ENCODE assay signal across 8 cellular contexts in genomic region chr1:85884372-85885035, GRCh38.
DNase-seq lines count a peak whose midpoint lies in the region; ATAC-seq, FAIRE-seq and TF ChIP-seq lines count a peak whose summit lies in the region.

No MANE protein-coding gene starts in this region.

- peak; percentile 17 for DNase-seq in AG08396 (ENCODE audit: low spot score)
- DNase-seq in HFF-Myc (ENCODE audit: extremely low read depth, low read depth), result no peak
- DNase-seq in keratinocyte (ENCODE audit: low read depth, low spot score), result no peak
- DNase-seq in inferior parietal cortex (ENCODE audit: extremely low spot score), result no peak
- DNase-seq in GM12891 (ENCODE audit: insufficient read length, low spot score), result no peak
- no peak for DNase-seq in head of caudate nucleus

- dilution Hi-C loops in keratinocyte (cut with MboI; ENCODE audit: extremely low pct_ligation_motif_present, low sequenced_read_pairs), result no loop called here

- no peak for TF ChIP-seq POLR2A in GM12891 (IDR thresholded peaks at IDR 0.05; ENCODE audit: low read depth, low read length)

- no peak overlapping the region for H3K27ac ChIP-seq in keratinocyte (ENCODE audit: control insufficient read depth, insufficient read depth, low read length)

- H2AFZ ChIP-seq in keratinocyte (ENCODE audit: control insufficient read depth, low read length), result no peak overlapping the region

- no peak overlapping the region for H3K4me2 ChIP-seq in keratinocyte (ENCODE audit: control insufficient read depth, extremely low read depth, insufficient read depth, low read depth, low read length)

- FAIRE-seq in keratinocyte (lab: Jason Lieb, UNC) (no peak), GM12891 (lab: Jason Lieb, UNC) (no peak)

- no peaks in the 10 kb centered on the region for H4K20me1 ChIP-seq in keratinocyte (ENCODE audit: control insufficient read depth, extremely low read depth, insufficient read depth, low read length)

- ATAC-seq in HG02610 (IDR thresholded peaks at IDR 0.05; ENCODE audit: unreplicated experiment), result no peak

- TF ChIP-seq CTCF in HFF-Myc (IDR thresholded peaks at IDR 0.05; ENCODE audit: low read depth, low read length, missing control alignments) (peak; percentile 51), WI38 (IDR thresholded peaks at IDR 0.05; ENCODE audit: low read depth, low read length) (peak; percentile 12; the same call in 1 of the 2 replicates), keratinocyte (optimal IDR thresholded peaks at IDR 0.05 in 1 of 3, IDR thresholded peaks at IDR 0.05 in 1 of 3, conservative IDR thresholded peaks at IDR 0.05 in 1 of 3; ENCODE audit: extremely low read depth in 1 of 3, insufficient read depth in 2 of 3, low read length in 3 of 3) (peak in 2 of 3 experiments; percentile 43 to 47)

- H3K79me2 ChIP-seq in keratinocyte (ENCODE audit: control insufficient read depth, insufficient read depth, low read length), result no peaks in the 10 kb centered on the region

- no peaks in the 10 kb centered on the region for H3K27me3 ChIP-seq in keratinocyte (ENCODE audit: control insufficient read depth, extremely low read depth, insufficient read depth, low read length)

- H3K4me3 ChIP-seq in HFF-Myc (replicated peaks; ENCODE audit: low read depth, low read length) (no peak overlapping the region), WI38 (ENCODE audit: low read depth, low read length) (no peak overlapping the region), keratinocyte (ENCODE audit: control insufficient read depth in 2 of 3, extremely low read depth in 1 of 3, insufficient read depth in 2 of 3, low read depth in 1 of 3, low read length in 3 of 3) (no peak overlapping the region)

- no peaks in the 10 kb centered on the region for H3K4me1 ChIP-seq in keratinocyte (ENCODE audit: control insufficient read depth, extremely low read depth, insufficient read depth, low read length)

- intact Hi-C loops in head of caudate nucleus (cut with DNase I), result no loop called here

- H3K9me1 ChIP-seq in keratinocyte (ENCODE audit: control insufficient read depth, extremely low read depth, insufficient read depth, low read length), result no peaks in the 10 kb centered on the region

- H3K9ac ChIP-seq in keratinocyte (ENCODE audit: control insufficient read depth, extremely low read depth, insufficient read depth, low read length), result no peak overlapping the region

- no peaks in the 10 kb centered on the region for H3K36me3 ChIP-seq in keratinocyte (ENCODE audit: control insufficient read depth in 2 of 2, extremely low read depth in 1 of 2, insufficient read depth in 2 of 2, low read length in 2 of 2)

- H3K9me3 ChIP-seq in keratinocyte (ENCODE audit: control insufficient read depth, low read depth, low read length), result no peaks in the 10 kb centered on the region

TF ChIP-seq in GM12891, 5 proteins besides CTCF, POLR2A, EP300 and RAD21:
- TF ChIP-seq POU2F2 (IDR thresholded peaks at IDR 0.05; ENCODE audit: low read depth, low read length) (no peak), PAX5 (IDR thresholded peaks at IDR 0.05; ENCODE audit: insufficient read depth, low read length, severe bottlenecking) (no peak), POLR2AphosphoS5 (IDR thresholded peaks at IDR 0.05; ENCODE audit: low read depth, low read length) (no peak), TAF1 (IDR thresholded peaks at IDR 0.05; ENCODE audit: low read depth, low read length) (no peak)
